1 cellular context compared by ENCODE assay signal in the genomic region with DNA sequence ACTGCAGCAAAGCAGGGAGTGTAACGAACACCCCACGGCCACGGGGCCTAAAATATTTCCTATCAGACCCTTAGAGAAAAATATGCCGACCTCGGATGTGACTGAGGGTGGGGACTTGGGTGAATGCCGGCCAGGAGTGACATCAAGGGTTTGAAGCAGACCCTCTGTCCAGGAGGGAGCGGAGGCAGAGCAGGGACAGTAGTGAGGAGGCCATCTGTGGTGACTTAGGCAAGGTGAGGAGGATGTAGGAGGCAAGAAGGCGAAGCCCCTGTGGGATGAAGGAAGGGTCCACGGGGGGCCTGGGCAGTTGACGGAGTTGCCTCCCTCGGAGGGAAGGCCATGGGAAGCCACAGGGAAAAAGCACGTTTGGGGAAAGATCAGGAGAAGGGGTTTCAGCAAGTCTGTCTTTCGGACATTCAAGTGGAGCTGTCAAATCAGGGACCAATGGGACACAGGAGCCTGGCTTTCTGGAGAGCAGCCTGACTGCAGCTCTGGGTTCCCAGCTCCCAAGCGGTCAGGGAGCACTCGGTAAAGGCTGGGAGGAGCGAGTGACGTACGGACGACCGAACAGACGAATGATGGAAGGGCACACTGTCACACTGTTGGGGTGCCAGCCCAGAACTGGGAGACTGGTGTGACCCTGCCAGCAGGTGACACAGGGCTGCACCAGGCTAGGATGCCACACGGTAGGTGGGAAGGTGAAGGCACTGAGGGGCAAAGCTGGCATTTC.
TF ChIP-seq lines count a peak whose summit lies in the region.

No MANE protein-coding gene starts in this region.

TF ChIP-seq in WTC11, 78 proteins besides CTCF, POLR2A, EP300 and RAD21 (continued from another document):
- TF ChIP-seq, protein P1, sequence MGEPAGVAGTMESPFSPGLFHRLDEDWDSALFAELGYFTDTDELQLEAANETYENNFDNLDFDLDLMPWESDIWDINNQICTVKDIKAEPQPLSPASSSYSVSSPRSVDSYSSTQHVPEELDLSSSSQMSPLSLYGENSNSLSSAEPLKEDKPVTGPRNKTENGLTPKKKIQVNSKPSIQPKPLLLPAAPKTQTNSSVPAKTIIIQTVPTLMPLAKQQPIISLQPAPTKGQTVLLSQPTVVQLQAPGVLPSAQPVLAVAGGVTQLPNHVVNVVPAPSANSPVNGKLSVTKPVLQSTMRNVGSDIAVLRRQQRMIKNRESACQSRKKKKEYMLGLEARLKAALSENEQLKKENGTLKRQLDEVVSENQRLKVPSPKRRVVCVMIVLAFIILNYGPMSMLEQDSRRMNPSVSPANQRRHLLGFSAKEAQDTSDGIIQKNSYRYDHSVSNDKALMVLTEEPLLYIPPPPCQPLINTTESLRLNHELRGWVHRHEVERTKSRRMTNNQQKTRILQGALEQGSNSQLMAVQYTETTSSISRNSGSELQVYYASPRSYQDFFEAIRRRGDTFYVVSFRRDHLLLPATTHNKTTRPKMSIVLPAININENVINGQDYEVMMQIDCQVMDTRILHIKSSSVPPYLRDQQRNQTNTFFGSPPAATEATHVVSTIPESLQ (CRISPR knock-in tag; IDR thresholded peaks at IDR 0.05) = no peak
- TF ChIP-seq, protein P2, sequence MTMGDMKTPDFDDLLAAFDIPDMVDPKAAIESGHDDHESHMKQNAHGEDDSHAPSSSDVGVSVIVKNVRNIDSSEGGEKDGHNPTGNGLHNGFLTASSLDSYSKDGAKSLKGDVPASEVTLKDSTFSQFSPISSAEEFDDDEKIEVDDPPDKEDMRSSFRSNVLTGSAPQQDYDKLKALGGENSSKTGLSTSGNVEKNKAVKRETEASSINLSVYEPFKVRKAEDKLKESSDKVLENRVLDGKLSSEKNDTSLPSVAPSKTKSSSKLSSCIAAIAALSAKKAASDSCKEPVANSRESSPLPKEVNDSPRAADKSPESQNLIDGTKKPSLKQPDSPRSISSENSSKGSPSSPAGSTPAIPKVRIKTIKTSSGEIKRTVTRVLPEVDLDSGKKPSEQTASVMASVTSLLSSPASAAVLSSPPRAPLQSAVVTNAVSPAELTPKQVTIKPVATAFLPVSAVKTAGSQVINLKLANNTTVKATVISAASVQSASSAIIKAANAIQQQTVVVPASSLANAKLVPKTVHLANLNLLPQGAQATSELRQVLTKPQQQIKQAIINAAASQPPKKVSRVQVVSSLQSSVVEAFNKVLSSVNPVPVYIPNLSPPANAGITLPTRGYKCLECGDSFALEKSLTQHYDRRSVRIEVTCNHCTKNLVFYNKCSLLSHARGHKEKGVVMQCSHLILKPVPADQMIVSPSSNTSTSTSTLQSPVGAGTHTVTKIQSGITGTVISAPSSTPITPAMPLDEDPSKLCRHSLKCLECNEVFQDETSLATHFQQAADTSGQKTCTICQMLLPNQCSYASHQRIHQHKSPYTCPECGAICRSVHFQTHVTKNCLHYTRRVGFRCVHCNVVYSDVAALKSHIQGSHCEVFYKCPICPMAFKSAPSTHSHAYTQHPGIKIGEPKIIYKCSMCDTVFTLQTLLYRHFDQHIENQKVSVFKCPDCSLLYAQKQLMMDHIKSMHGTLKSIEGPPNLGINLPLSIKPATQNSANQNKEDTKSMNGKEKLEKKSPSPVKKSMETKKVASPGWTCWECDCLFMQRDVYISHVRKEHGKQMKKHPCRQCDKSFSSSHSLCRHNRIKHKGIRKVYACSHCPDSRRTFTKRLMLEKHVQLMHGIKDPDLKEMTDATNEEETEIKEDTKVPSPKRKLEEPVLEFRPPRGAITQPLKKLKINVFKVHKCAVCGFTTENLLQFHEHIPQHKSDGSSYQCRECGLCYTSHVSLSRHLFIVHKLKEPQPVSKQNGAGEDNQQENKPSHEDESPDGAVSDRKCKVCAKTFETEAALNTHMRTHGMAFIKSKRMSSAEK (CRISPR knock-in tag; IDR thresholded peaks at IDR 0.05; ENCODE audit: borderline replicate concordance) = no peak
- TF ChIP-seq EMX1 (CRISPR knock-in tag; IDR thresholded peaks at IDR 0.05) (no peak), CDX4 (CRISPR knock-in tag; IDR thresholded peaks at IDR 0.05; ENCODE audit: borderline replicate concordance) (no peak), NR2C2 (CRISPR knock-in tag; IDR thresholded peaks at IDR 0.05) (no peak), ZBTB43 (CRISPR knock-in tag; IDR thresholded peaks at IDR 0.05) (no peak), RORB (CRISPR knock-in tag; IDR thresholded peaks at IDR 0.05) (no peak)
- TF ChIP-seq, protein P3, sequence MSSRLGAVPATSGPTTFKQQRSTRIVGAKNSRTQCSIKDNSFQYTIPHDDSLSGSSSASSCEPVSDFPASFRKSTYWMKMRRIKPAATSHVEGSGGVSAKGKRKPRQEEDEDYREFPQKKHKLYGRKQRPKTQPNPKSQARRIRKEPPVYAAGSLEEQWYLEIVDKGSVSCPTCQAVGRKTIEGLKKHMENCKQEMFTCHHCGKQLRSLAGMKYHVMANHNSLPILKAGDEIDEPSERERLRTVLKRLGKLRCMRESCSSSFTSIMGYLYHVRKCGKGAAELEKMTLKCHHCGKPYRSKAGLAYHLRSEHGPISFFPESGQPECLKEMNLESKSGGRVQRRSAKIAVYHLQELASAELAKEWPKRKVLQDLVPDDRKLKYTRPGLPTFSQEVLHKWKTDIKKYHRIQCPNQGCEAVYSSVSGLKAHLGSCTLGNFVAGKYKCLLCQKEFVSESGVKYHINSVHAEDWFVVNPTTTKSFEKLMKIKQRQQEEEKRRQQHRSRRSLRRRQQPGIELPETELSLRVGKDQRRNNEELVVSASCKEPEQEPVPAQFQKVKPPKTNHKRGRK (CRISPR knock-in tag; IDR thresholded peaks at IDR 0.05; ENCODE audit: borderline replicate concordance) = no peak
